9 cellular contexts compared by ENCODE assay signal in the genomic region with DNA sequence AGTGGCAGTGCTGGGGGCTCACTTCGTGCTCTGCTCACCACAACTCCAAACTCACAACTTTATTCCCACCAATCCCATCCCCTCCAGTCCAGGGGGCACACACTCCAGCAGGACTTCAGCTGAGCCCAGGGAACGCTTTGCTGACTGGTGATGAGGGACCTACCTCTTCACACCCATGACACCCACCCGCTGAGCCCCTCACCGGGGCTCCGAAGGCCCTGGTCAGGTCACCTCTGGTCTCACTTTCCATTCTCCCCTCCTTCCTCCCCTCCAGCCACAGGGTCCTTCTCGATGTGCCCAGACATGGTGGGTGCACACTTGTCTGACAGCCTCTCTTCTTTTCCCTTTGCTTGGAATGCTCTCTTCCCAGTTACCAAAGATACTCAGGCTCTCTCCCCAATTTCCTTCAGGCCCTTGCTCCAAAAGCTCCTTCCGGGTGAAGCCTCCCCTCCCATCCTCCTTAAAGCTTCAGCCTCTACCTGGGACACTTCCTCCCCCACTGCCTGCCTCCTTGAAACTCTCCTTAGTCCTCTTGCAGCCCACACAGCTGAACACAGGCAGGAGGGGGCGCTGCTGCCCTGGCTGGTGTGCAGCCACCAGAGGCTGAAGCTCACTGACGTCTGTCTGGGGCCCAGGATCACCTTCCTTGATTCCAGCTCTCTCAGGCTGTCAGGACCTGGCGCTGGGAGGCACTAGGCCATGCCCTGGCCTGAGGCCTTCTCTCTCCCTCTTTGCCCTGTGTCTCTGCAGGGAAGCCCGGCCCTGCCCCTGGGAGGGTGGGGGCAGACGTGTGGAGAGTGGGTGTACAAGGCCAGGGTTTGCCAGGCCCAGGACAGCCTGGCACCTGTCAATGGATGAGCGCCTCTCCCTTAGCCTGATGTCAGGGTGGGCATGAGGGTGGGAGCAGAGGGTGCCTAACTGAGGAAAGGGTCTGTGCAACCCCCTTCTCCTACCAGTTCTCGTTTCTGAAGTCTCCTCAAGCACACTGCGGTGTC. TPM values are rescaled to one million over a fixed set of nuclear protein-coding genes. Genes with fewer than 3 reads are reported as not detected.
DNase-seq lines count a peak whose midpoint lies in the region; ATAC-seq, FAIRE-seq and TF ChIP-seq lines count a peak whose summit lies in the region.
"Had no signal": no experiment of that assay in that cellular context is flagged by ENCODE, and none has a peak within 500 bp of the region (broad histone marks: within the 10 kb centered on the region; RNA-seq: fewer than 3 reads in every experiment).

No MANE protein-coding gene starts in this region.

- H3K4me3 Mint-ChIP-seq in H9, result no peak overlapping the region

- DNase-seq in COLO829 (ENCODE audit: low spot score) (peak; percentile 72), H9 (peak; percentile 88), NCI-H345 treated with DMSO at 0.1 percent for 48 hours (lab: John Stamatoyannopoulos, UW; ENCODE audit: unreplicated experiment) (peak; percentile 10), activated T-cell treated with anti-CD3 and anti-CD28 coated beads for 4 hours (peak; percentile 17), frontal cortex (ENCODE audit: low spot score in 2 of 2) (peak; percentile 20 to 54), posterior cingulate gyrus (peak in 8 of 10 donors; percentile 34 to 94 (median 66))

- no peaks in the 10 kb centered on the region for H3K27me3 ChIP-seq in H9 (ENCODE audit: insufficient read depth, low read length)

- no peaks in the 10 kb centered on the region for H3K36me3 Mint-ChIP-seq in H9 (ENCODE audit: insufficient read depth in 1 of 3, low read depth in 3 of 3)

- H2BK15ac ChIP-seq in H9 (ENCODE audit: low read depth, low read length), result no peak overlapping the region

- H3K9me3 ChIP-seq in H9 (ENCODE audit: control insufficient read depth, low read depth, low read length), result no peaks in the 10 kb centered on the region

- no peaks in the 10 kb centered on the region for H3K4me1 ChIP-seq in H9 (ENCODE audit: insufficient read depth, low read length)

- H2BK12ac ChIP-seq in H9 (ENCODE audit: insufficient read length, low read depth, low read length), result no peak overlapping the region

- H2BK120ac ChIP-seq in H9 (ENCODE audit: low read depth, low read length, poor library complexity, severe bottlenecking), result no peak overlapping the region

- no peak overlapping the region for H3K14ac ChIP-seq in H9 (ENCODE audit: insufficient read depth, low read length)

- no peak overlapping the region for H3T11ph ChIP-seq in H9 (ENCODE audit: low read length)

- FAIRE-seq in frontal cortex (lab: Jason Lieb, UNC), result no peak
- FAIRE-seq: islet of Langerhans had no signal

- H2AK5ac ChIP-seq in H9 (ENCODE audit: insufficient read length, low read length), result no peak overlapping the region

- peak; percentile 90 for TF ChIP-seq CTCF in H9 (conservative IDR thresholded peaks at IDR 0.05)

- H4K91ac ChIP-seq in H9 (ENCODE audit: insufficient read length, low read depth, low read length), result no peak overlapping the region

- no peaks in the 10 kb centered on the region for H3K23me2 ChIP-seq in H9 (ENCODE audit: insufficient read length, low read depth, low read length, poor library complexity, severe bottlenecking)

- no peak overlapping the region for H3K23ac ChIP-seq in H9 (ENCODE audit: insufficient read length, low read depth, low read length)

- H3K9me3 Mint-ChIP-seq in H9, result no peaks in the 10 kb centered on the region

- no peak for ATAC-seq in GM21723 (IDR thresholded peaks at IDR 0.05; ENCODE audit: unreplicated experiment)
- ATAC-seq in GM18861 (IDR thresholded peaks at IDR 0.05; ENCODE audit: unreplicated experiment), result no peak

- H3K79me2 ChIP-seq in H9 (ENCODE audit: insufficient read depth, low read length), result no peaks in the 10 kb centered on the region

- intact Hi-C loops in posterior cingulate gyrus (cut with DNase I), result no loop called here

- no peak overlapping the region for H3K27ac Mint-ChIP-seq in H9

- no peak overlapping the region for H3K4ac ChIP-seq in H9 (ENCODE audit: low read depth, low read length)

- H3K27ac ChIP-seq in H9 (ENCODE audit: insufficient read length, low read depth, low read length), result no peak overlapping the region

- H2BK20ac ChIP-seq in H9 (ENCODE audit: low read depth, low read length, poor library complexity, severe bottlenecking), result no peak overlapping the region

- no peaks in the 10 kb centered on the region for H4K20me1 ChIP-seq in H9 (ENCODE audit: control insufficient read depth, insufficient read depth, insufficient read length)

- H2AFZ ChIP-seq in H9 (ENCODE audit: low read length), result no peak overlapping the region

- H3K4me1 Mint-ChIP-seq in H9, result no peaks in the 10 kb centered on the region; a peak in 1 of 4 replicates

- H3K9ac ChIP-seq in H9 (ENCODE audit: extremely low read depth, insufficient read length, low read length), result no peak overlapping the region

- H3K79me1 ChIP-seq in H9 (ENCODE audit: insufficient read depth, low read depth, low read length, poor library complexity, severe bottlenecking), result no peaks in the 10 kb centered on the region

- no peak overlapping the region for H3K4me2 ChIP-seq in H9 (ENCODE audit: insufficient read depth, insufficient read length, low read length)

- WGBS in H9 (ENCODE audit: extremely low coverage, insufficient read length, low lambda C conversion rate), result no CpG with 5 or more reads among the region's 15 CpGs

- no peaks in the 10 kb centered on the region for H3K27me3 Mint-ChIP-seq in H9 (ENCODE audit: low read depth)

- H2BK5ac ChIP-seq in H9 (ENCODE audit: insufficient read length, low read length), result no peak overlapping the region

- H4K5ac ChIP-seq in H9 (ENCODE audit: insufficient read length, low read depth, low read length), result no peak overlapping the region

- no peak overlapping the region for H3K18ac ChIP-seq in H9 (ENCODE audit: insufficient read length, low read depth, low read length)

- H3K56ac ChIP-seq in H9 (ENCODE audit: insufficient read length, low read depth, low read length), result no peak overlapping the region

- no peak overlapping the region for H4K8ac ChIP-seq in H9 (replicated peaks; ENCODE audit: insufficient read length, low read depth, low read length)

RNA-seq across cellular contexts. Expression of gene KCNE1, which starts 1.6 kb away (rescaled TPM):
- total RNA-seq in H9 (2021), result 0.13 and 0.28 TPM in 2 replicates
- total RNA-seq in frontal cortex, result 0.41 TPM

Comparison
In these comparisons a context has a peak if more than half of its experiments do, and no peak if none do; other contexts are left out.
1. DNase-seq: peak in every context shown above with its lines; median percentile 88 in H9; 72 in COLO829; 66 in posterior cingulate gyrus; 37 in frontal cortex; 17 in activated T-cell treated with anti-CD3 and anti-CD28 coated beads for 4 hours; 10 in NCI-H345 treated with DMSO at 0.1 percent for 48 hours.